Comparison of ENCODE assay signal across 25 cellular contexts in genomic region chr5:42037379-42037932, GRCh38.
"Had no signal": no experiment of that assay in that cellular context is flagged by ENCODE, and none has a peak within 500 bp of the region (broad histone marks: within the 10 kb centered on the region; RNA-seq: fewer than 3 reads in every experiment).

No MANE protein-coding gene starts in this region.

- ATAC-seq: activated CD4-positive, alpha-beta T cell treated with anti-CD3 and anti-CD28 coated beads for 36 hours; activated CD4-positive, CD25-positive, alpha-beta regulatory T cell treated with anti-CD3 and anti-CD28 coated beads, Interleukin-2, amount 50 U/mL, for 24 hours; activated CD8-positive, alpha-beta T cell treated with anti-CD3 and anti-CD28 coated beads, Interleukin-2, amount 10 ng/mL, durations not matched to agents 7 days and 5 days; activated naive CD4-positive, alpha-beta T cell treated with anti-CD3 and anti-CD28 coated beads, Interleukin-2, amount 50 U/mL, for 72 hours; body of pancreas; PC-3; Right ventricle myocardium inferior had no signal

- H3K27me3 ChIP-seq: adrenal gland, body of pancreas, breast epithelium, Peyer's patch had no signal

- H3K4me3 ChIP-seq: adrenal gland, body of pancreas, breast epithelium, Peyer's patch had no signal

- H3K4me1 ChIP-seq: adrenal gland, body of pancreas, breast epithelium, Peyer's patch had no signal

- H3K27ac ChIP-seq: adrenal gland, body of pancreas, breast epithelium, Peyer's patch, RWPE1 had no signal

- H3K36me3 ChIP-seq: adrenal gland, breast epithelium, Peyer's patch had no signal

- H3K9me3 ChIP-seq: adrenal gland, body of pancreas, breast epithelium, Peyer's patch had no signal

- FAIRE-seq: astrocyte had no signal

- DNase-seq: activated CD4-positive, alpha-beta T cell treated with anti-CD3 and anti-CD28 coated beads for 36 hours; activated CD4-positive, alpha-beta T cell treated with anti-CD3 and anti-CD28 coated beads, Interleukin-2, amount 10 ng/mL, durations not matched to agents 7 days and 5 days; activated CD4-positive, alpha-beta T cell treated with anti-CD3 and anti-CD28 coated beads, Interleukin-2, amount 50 U/mL, for 48 hours; activated CD8-positive, alpha-beta T cell treated with anti-CD3 and anti-CD28 coated beads, Interleukin-2, amount 10 ng/mL, durations not matched to agents 7 days and 5 days; activated gamma-delta T cell treated with Interleukin-2 at 50 U/mL for 16 hours; activated naive CD4-positive, alpha-beta T cell treated with anti-CD3 and anti-CD28 coated beads for 36 hours; activated T-cell treated with anti-CD3 and anti-CD28 coated beads, Interleukin-2, amount 50 U/mL, for 24 hours; adrenal gland; body of pancreas; NCI-H1092 treated with DMSO at 0.1 percent for 48 hours; NCI-H1417 treated with DMSO at 0.1 percent for 48 hours; NCI-H1930; NCI-H2081 treated with DMSO at 0.1 percent for 48 hours; NCI-H345; NCI-H524 treated with DMSO at 0.1 percent for 48 hours; PC-3; Peyer's patch; SIG-M5; T1000 had no signal
